Comparison of ENCODE assay signal across 1 cellular context in the genomic region with DNA sequence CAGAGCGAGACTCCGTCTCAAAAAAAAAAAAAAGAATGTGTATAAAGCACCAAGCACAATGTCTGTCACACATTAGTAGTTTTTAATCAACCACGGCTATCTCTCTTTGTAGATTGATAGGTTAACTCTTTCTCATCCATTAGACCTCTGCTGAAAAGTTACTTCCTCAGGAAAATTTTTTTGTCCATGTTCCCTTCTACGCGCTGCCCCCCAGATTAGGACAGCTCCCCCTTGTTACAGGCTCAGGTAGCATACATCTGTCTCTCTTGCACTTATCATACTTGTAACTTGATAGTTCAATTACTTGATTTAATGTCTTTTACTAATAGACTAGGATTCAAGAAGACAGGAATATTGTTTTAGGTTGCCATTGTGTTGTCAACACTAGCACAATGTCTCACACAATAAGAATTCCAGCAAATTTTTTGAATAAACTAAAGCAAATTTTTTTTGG.
TF ChIP-seq lines count a peak whose summit lies in the region.

No MANE protein-coding gene starts in this region.

TF ChIP-seq in GM12878, 131 proteins besides CTCF, POLR2A, EP300 and RAD21:
- TF ChIP-seq MEF2A (IDR thresholded peaks at IDR 0.05; ENCODE audit: insufficient read depth, low read depth, low read length) = no peak
- TF ChIP-seq NFXL1 (IDR thresholded peaks at IDR 0.05; ENCODE audit: borderline replicate concordance) = no peak
- no peak for TF ChIP-seq ZSCAN29 (IDR thresholded peaks at IDR 0.05)
- TF ChIP-seq, protein P1, sequence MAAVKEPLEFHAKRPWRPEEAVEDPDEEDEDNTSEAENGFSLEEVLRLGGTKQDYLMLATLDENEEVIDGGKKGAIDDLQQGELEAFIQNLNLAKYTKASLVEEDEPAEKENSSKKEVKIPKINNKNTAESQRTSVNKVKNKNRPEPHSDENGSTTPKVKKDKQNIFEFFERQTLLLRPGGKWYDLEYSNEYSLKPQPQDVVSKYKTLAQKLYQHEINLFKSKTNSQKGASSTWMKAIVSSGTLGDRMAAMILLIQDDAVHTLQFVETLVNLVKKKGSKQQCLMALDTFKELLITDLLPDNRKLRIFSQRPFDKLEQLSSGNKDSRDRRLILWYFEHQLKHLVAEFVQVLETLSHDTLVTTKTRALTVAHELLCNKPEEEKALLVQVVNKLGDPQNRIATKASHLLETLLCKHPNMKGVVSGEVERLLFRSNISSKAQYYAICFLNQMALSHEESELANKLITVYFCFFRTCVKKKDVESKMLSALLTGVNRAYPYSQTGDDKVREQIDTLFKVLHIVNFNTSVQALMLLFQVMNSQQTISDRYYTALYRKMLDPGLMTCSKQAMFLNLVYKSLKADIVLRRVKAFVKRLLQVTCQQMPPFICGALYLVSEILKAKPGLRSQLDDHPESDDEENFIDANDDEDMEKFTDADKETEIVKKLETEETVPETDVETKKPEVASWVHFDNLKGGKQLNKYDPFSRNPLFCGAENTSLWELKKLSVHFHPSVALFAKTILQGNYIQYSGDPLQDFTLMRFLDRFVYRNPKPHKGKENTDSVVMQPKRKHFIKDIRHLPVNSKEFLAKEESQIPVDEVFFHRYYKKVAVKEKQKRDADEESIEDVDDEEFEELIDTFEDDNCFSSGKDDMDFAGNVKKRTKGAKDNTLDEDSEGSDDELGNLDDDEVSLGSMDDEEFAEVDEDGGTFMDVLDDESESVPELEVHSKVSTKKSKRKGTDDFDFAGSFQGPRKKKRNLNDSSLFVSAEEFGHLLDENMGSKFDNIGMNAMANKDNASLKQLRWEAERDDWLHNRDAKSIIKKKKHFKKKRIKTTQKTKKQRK (IDR thresholded peaks at IDR 0.05; ENCODE audit: low read depth, low read length) = no peak
- TF ChIP-seq, protein P2, sequence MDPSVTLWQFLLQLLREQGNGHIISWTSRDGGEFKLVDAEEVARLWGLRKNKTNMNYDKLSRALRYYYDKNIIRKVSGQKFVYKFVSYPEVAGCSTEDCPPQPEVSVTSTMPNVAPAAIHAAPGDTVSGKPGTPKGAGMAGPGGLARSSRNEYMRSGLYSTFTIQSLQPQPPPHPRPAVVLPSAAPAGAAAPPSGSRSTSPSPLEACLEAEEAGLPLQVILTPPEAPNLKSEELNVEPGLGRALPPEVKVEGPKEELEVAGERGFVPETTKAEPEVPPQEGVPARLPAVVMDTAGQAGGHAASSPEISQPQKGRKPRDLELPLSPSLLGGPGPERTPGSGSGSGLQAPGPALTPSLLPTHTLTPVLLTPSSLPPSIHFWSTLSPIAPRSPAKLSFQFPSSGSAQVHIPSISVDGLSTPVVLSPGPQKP (IDR thresholded peaks at IDR 0.05; ENCODE audit: low read depth, low read length) = no peak
- TF ChIP-seq, protein P3, sequence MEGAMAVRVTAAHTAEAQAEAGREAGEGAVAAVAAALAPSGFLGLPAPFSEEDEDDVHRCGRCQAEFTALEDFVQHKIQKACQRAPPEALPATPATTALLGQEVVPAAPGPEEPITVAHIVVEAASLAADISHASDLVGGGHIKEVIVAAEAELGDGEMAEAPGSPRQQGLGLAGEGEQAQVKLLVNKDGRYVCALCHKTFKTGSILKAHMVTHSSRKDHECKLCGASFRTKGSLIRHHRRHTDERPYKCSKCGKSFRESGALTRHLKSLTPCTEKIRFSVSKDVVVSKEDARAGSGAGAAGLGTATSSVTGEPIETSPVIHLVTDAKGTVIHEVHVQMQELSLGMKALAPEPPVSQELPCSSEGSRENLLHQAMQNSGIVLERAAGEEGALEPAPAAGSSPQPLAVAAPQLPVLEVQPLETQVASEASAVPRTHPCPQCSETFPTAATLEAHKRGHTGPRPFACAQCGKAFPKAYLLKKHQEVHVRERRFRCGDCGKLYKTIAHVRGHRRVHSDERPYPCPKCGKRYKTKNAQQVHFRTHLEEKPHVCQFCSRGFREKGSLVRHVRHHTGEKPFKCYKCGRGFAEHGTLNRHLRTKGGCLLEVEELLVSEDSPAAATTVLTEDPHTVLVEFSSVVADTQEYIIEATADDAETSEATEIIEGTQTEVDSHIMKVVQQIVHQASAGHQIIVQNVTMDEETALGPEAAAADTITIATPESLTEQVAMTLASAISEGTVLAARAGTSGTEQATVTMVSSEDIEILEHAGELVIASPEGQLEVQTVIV (IDR thresholded peaks at IDR 0.05; ENCODE audit: borderline replicate concordance, partially characterized antibody) = no peak
